Comparison of ENCODE assay signal across 1 cellular context in the genomic region with DNA sequence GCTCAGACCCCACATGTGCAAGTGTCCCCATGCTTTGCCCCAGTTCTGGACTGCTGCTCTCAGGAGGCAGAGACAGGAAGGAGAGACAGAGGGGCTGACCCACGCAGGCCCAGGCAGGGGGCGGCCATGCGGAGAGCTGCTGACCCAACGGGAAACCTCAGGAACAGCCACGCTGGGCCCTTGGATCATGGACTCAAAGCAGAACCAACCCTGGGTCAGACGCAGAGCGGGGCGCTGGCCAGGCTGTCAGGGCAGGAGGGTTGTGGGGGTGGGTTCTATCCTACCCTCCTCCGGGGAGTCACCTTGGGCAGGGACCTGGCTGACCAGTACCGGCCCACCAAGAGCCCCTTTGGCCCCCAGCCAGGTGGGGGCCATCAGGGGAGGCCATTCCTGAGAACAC.
TF ChIP-seq lines count a peak whose summit lies in the region.

No MANE protein-coding gene starts in this region.

TF ChIP-seq in WTC11, 78 proteins besides CTCF, POLR2A, EP300 and RAD21 (continued from another document):
- TF ChIP-seq CBFB (CRISPR knock-in tag; IDR thresholded peaks at IDR 0.05; ENCODE audit: low read depth) (no peak), ZNF263 (CRISPR knock-in tag; IDR thresholded peaks at IDR 0.05; ENCODE audit: low read depth) (no peak)
- TF ChIP-seq, protein P1, sequence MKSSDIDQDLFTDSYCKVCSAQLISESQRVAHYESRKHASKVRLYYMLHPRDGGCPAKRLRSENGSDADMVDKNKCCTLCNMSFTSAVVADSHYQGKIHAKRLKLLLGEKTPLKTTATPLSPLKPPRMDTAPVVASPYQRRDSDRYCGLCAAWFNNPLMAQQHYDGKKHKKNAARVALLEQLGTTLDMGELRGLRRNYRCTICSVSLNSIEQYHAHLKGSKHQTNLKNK (CRISPR knock-in tag; IDR thresholded peaks at IDR 0.05): no peak
- TF ChIP-seq, protein P2, sequence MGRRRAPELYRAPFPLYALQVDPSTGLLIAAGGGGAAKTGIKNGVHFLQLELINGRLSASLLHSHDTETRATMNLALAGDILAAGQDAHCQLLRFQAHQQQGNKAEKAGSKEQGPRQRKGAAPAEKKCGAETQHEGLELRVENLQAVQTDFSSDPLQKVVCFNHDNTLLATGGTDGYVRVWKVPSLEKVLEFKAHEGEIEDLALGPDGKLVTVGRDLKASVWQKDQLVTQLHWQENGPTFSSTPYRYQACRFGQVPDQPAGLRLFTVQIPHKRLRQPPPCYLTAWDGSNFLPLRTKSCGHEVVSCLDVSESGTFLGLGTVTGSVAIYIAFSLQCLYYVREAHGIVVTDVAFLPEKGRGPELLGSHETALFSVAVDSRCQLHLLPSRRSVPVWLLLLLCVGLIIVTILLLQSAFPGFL (CRISPR knock-in tag; IDR thresholded peaks at IDR 0.05; ENCODE audit: borderline replicate concordance): no peak
